Comparison of ENCODE assay signal across 12 cellular contexts in the genomic region with DNA sequence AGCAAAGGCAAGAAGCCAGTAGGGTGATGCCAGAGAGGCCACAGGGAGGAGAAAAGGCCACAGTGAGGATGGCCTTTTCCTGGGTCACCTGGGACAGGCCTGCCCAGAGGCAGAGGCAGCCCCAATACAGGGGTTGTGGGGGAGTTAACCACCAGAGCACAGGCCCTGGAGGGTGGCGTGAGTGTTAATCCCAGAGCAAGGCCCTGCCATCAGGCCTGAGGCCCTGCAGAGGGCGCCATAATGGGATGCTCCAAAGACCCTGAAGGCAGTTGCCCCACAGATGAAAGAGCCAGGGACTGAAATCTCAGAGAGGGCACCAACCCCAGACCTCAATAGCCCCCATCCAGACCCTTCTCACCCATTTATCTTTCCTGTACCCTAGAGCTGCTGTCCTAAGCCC. TPM values are rescaled to one million over a fixed set of nuclear protein-coding genes. Genes with fewer than 3 reads are reported as not detected.
DNase-seq lines count a peak whose midpoint lies in the region; ATAC-seq and TF ChIP-seq lines count a peak whose summit lies in the region.
"Had no signal": no experiment of that assay in that cellular context is flagged by ENCODE, and none has a peak within 500 bp of the region (broad histone marks: within the 10 kb centered on the region; RNA-seq: fewer than 3 reads in every experiment).

No MANE protein-coding gene starts in this region.

- DNase-seq in AG09309 (ENCODE audit: low read depth): no peak
- DNase-seq in SK-MEL-5 (ENCODE audit: low read depth, low spot score): peak; percentile 54
- DNase-seq in foreskin keratinocyte: no peak
- no peak for DNase-seq in activated naive CD4-positive, alpha-beta T cell treated with anti-CD3 and anti-CD28 coated beads, Interleukin-2, amount 50 U/mL, for 16 hours
- no peak for DNase-seq in effector memory CD8-positive, alpha-beta T cell
- DNase-seq: activated CD4-positive, alpha-beta memory T cell treated with anti-CD3 and anti-CD28 coated beads for 36 hours; CD8-positive, alpha-beta T cell; naive thymus-derived CD4-positive, alpha-beta T cell had no signal

- in situ Hi-C loops in SK-MEL-5 (cut with HindIII; ENCODE audit: low pct_unique_long_range_greater_than_20kb, low sequenced_read_pairs): no loop called here

- H3K9me3 Mint-ChIP-seq in effector memory CD8-positive, alpha-beta T cell: no peaks in the 10 kb centered on the region
- H3K9me3 Mint-ChIP-seq: activated CD4-positive, alpha-beta memory T cell treated with anti-CD3 and anti-CD28 coated beads for 36 hours; CD8-positive, alpha-beta T cell; naive thymus-derived CD4-positive, alpha-beta T cell had no signal

- no peaks in the 10 kb centered on the region for H3K36me3 Mint-ChIP-seq in effector memory CD8-positive, alpha-beta T cell (ENCODE audit: insufficient read depth)
- H3K36me3 Mint-ChIP-seq: activated CD4-positive, alpha-beta memory T cell treated with anti-CD3 and anti-CD28 coated beads for 36 hours had no signal

- ATAC-seq in foreskin keratinocyte (no peak), HG02571 (IDR thresholded peaks at IDR 0.05; ENCODE audit: unreplicated experiment) (no peak), GM19397 (IDR thresholded peaks at IDR 0.05; ENCODE audit: unreplicated experiment) (no peak)
- no peak for ATAC-seq in effector memory CD8-positive, alpha-beta T cell (replicated peaks)
- ATAC-seq: CD8-positive, alpha-beta T cell; naive thymus-derived CD4-positive, alpha-beta T cell had no signal

- H3K27me3 ChIP-seq in foreskin keratinocyte: no peaks in the 10 kb centered on the region

- H3K4me1 Mint-ChIP-seq in effector memory CD8-positive, alpha-beta T cell (ENCODE audit: low read depth in 2 of 2): peaks cover 0 to 7% of the 10 kb centered on the region in 2 donors

- no peak overlapping the region for H3K4me3 ChIP-seq in AG09309 (ENCODE audit: control insufficient read depth, low read depth, low read length)

- H3K27me3 Mint-ChIP-seq in effector memory CD8-positive, alpha-beta T cell: no peaks in the 10 kb centered on the region
- H3K27me3 Mint-ChIP-seq: activated CD4-positive, alpha-beta memory T cell treated with anti-CD3 and anti-CD28 coated beads for 36 hours; activated naive CD8-positive, alpha-beta T cell; naive thymus-derived CD4-positive, alpha-beta T cell had no signal

- H3K4me3 Mint-ChIP-seq in effector memory CD8-positive, alpha-beta T cell: no peak overlapping the region
- H3K4me3 Mint-ChIP-seq: activated CD4-positive, alpha-beta memory T cell treated with anti-CD3 and anti-CD28 coated beads for 36 hours; activated naive CD8-positive, alpha-beta T cell; CD8-positive, alpha-beta T cell; naive thymus-derived CD4-positive, alpha-beta T cell had no signal

- TF ChIP-seq CTCF in AG09309 (IDR thresholded peaks at IDR 0.05; ENCODE audit: control insufficient read depth, insufficient read depth, low read depth, low read length, missing control alignments): peak; percentile 11
- peak; percentile 44 for TF ChIP-seq CTCF in GM12872 (IDR thresholded peaks at IDR 0.05; ENCODE audit: insufficient read depth, low read depth, low read length)
- peak; percentile 42 for TF ChIP-seq CTCF in foreskin keratinocyte (conservative IDR thresholded peaks at IDR 0.05)

- no peak overlapping the region for H3K27ac ChIP-seq in foreskin keratinocyte

- no peak overlapping the region for H3K27ac Mint-ChIP-seq in effector memory CD8-positive, alpha-beta T cell
- H3K27ac Mint-ChIP-seq: activated CD4-positive, alpha-beta memory T cell treated with anti-CD3 and anti-CD28 coated beads for 36 hours; activated naive CD8-positive, alpha-beta T cell; CD8-positive, alpha-beta T cell; naive thymus-derived CD4-positive, alpha-beta T cell had no signal

- H3K4me1 ChIP-seq in foreskin keratinocyte: peaks cover 10% of the 10 kb centered on the region

RNA-seq across cellular contexts. Expression of a gene that starts 23.9 kb away (rescaled TPM):
- 0.21 TPM in 1 of 2 replicates, not detected in the other for total RNA-seq in SK-MEL-5 (2014; rRNA removed; shearing (Covaris generic))
- not detected in 2 replicates for polyA plus RNA-seq in SK-MEL-5 (2015; cell fraction: cytosol; rRNA removed)
- polyA plus RNA-seq in SK-MEL-5 (2015; cell fraction: nucleus; rRNA removed): not detected in 2 replicates
- total RNA-seq in foreskin keratinocyte: 0.10 and 0.14 TPM in 2 replicates
- polyA plus RNA-seq in foreskin keratinocyte: 0.20 TPM in 1 of 2 replicates, not detected in the other
- total RNA-seq: activated CD4-positive, alpha-beta memory T cell treated with anti-CD3 and anti-CD28 coated beads for 36 hours; CD8-positive, alpha-beta T cell; naive thymus-derived CD4-positive, alpha-beta T cell had no signal

RNA-seq across cellular contexts. Expression of a gene that starts 41.8 kb away (rescaled TPM):
- total RNA-seq in SK-MEL-5 (2014; rRNA removed; shearing (Covaris generic)): 15.8 and 18.7 TPM in 2 replicates
- 41.3 and 42.9 TPM in 2 replicates for polyA plus RNA-seq in SK-MEL-5 (2015; cell fraction: cytosol; rRNA removed)
- 10.8 and 16.4 TPM in 2 replicates for polyA plus RNA-seq in SK-MEL-5 (2015; cell fraction: nucleus; rRNA removed)
- 23.8 and 29.1 TPM in 2 replicates for total RNA-seq in foreskin keratinocyte
- polyA plus RNA-seq in foreskin keratinocyte: 37.1 and 42.5 TPM in 2 replicates

RNA-seq across cellular contexts. Expression of a gene that starts 44.5 kb away (rescaled TPM):
- 0.43 TPM in 1 of 2 replicates, not detected in the other for total RNA-seq in SK-MEL-5 (2014; rRNA removed; shearing (Covaris generic))
- polyA plus RNA-seq in SK-MEL-5 (2015; cell fraction: cytosol; rRNA removed): 0.33 and 0.38 TPM in 2 replicates
- not detected in 2 replicates for polyA plus RNA-seq in SK-MEL-5 (2015; cell fraction: nucleus; rRNA removed)
- total RNA-seq in foreskin keratinocyte: 1.3 and 2.6 TPM in 2 replicates
- 0.59 and 1.4 TPM in 2 replicates for polyA plus RNA-seq in foreskin keratinocyte
- total RNA-seq: activated CD4-positive, alpha-beta memory T cell treated with anti-CD3 and anti-CD28 coated beads for 36 hours; CD8-positive, alpha-beta T cell; naive thymus-derived CD4-positive, alpha-beta T cell had no signal
- polyA plus RNA-seq: naive thymus-derived CD4-positive, alpha-beta T cell had no signal
